Comparison of ENCODE assay signal across 2 cellular contexts in genomic region chr5:56881571-56881970, GRCh38.
TF ChIP-seq lines count a peak whose summit lies in the region.

No MANE protein-coding gene starts in this region.

TF ChIP-seq in HCT116, 20 proteins besides CTCF, POLR2A, EP300 and RAD21:
- no peak for TF ChIP-seq SIN3A (IDR thresholded peaks at IDR 0.05; ENCODE audit: low read depth)
- TF ChIP-seq SP1 (IDR thresholded peaks at IDR 0.05; ENCODE audit: low read depth), result no peak
- TF ChIP-seq YY1 (IDR thresholded peaks at IDR 0.05; ENCODE audit: extremely low read depth, insufficient replicate concordance, low read depth, low read length), result no peak
- no peak for TF ChIP-seq EGR1 (IDR thresholded peaks at IDR 0.05; ENCODE audit: low read depth)
- no peak for TF ChIP-seq CBX3 (IDR thresholded peaks at IDR 0.05; ENCODE audit: low read depth)
TF ChIP-seq in HCT116: peak in this region for 0.

TF ChIP-seq in GM12878, 131 proteins besides CTCF, POLR2A, EP300 and RAD21:
- no peak for TF ChIP-seq CEBPZ (IDR thresholded peaks at IDR 0.05; ENCODE audit: low read depth, low read length)
- no peak for TF ChIP-seq EZH2 (IDR thresholded peaks at IDR 0.05; ENCODE audit: borderline replicate concordance, control insufficient read depth, low read depth, low read length)
- TF ChIP-seq NFXL1 (IDR thresholded peaks at IDR 0.05; ENCODE audit: borderline replicate concordance), result no peak
- TF ChIP-seq SREBF2 (IDR thresholded peaks at IDR 0.05; ENCODE audit: low read length), result no peak
- TF ChIP-seq TCF3 (IDR thresholded peaks at IDR 0.05; ENCODE audit: borderline replicate concordance, insufficient read depth, low read depth, low read length), result no peak
- TF ChIP-seq NRF1 (conservative IDR thresholded peaks at IDR 0.05; ENCODE audit: low read depth, low read length), result no peak
- TF ChIP-seq, protein P1, sequence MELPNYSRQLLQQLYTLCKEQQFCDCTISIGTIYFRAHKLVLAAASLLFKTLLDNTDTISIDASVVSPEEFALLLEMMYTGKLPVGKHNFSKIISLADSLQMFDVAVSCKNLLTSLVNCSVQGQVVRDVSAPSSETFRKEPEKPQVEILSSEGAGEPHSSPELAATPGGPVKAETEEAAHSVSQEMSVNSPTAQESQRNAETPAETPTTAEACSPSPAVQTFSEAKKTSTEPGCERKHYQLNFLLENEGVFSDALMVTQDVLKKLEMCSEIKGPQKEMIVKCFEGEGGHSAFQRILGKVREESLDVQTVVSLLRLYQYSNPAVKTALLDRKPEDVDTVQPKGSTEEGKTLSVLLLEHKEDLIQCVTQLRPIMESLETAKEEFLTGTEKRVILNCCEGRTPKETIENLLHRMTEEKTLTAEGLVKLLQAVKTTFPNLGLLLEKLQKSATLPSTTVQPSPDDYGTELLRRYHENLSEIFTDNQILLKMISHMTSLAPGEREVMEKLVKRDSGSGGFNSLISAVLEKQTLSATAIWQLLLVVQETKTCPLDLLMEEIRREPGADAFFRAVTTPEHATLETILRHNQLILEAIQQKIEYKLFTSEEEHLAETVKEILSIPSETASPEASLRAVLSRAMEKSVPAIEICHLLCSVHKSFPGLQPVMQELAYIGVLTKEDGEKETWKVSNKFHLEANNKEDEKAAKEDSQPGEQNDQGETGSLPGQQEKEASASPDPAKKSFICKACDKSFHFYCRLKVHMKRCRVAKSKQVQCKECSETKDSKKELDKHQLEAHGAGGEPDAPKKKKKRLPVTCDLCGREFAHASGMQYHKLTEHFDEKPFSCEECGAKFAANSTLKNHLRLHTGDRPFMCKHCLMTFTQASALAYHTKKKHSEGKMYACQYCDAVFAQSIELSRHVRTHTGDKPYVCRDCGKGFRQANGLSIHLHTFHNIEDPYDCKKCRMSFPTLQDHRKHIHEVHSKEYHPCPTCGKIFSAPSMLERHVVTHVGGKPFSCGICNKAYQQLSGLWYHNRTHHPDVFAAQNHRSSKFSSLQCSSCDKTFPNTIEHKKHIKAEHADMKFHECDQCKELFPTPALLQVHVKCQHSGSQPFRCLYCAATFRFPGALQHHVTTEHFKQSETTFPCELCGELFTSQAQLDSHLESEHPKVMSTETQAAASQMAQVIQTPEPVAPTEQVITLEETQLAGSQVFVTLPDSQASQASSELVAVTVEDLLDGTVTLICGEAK (IDR thresholded peaks at IDR 0.05; ENCODE audit: borderline replicate concordance), result no peak
- no peak for TF ChIP-seq RB1 (IDR thresholded peaks at IDR 0.05; ENCODE audit: borderline replicate concordance)
- no peak for TF ChIP-seq RFX5 (IDR thresholded peaks at IDR 0.05; ENCODE audit: low read depth, low read length)
- TF ChIP-seq CREM (IDR thresholded peaks at IDR 0.05; ENCODE audit: low read depth), result no peak
- TF ChIP-seq ATF2 (IDR thresholded peaks at IDR 0.05; ENCODE audit: low read length), result no peak
- TF ChIP-seq NKRF (conservative IDR thresholded peaks at IDR 0.05), result no peak
- TF ChIP-seq ATF7 (IDR thresholded peaks at IDR 0.05; ENCODE audit: low read depth), result no peak
- no peak for TF ChIP-seq KAT2A (conservative IDR thresholded peaks at IDR 0.05; ENCODE audit: control insufficient read depth, low read depth, low read length)
- TF ChIP-seq SMC3 (IDR thresholded peaks at IDR 0.05; ENCODE audit: borderline replicate concordance, low read length), result no peak
- no peak for TF ChIP-seq EGR1 (IDR thresholded peaks at IDR 0.05; ENCODE audit: borderline replicate concordance in 1 of 2, low read depth in 2 of 2, low read length in 2 of 2)
- TF ChIP-seq CBX5 (IDR thresholded peaks at IDR 0.05; ENCODE audit: low read depth), result no peak
- no peak for TF ChIP-seq RCOR1 (conservative IDR thresholded peaks at IDR 0.05; ENCODE audit: low read depth, low read length)
- TF ChIP-seq ELK1 (IDR thresholded peaks at IDR 0.05; ENCODE audit: low read depth, low read length), result no peak
- TF ChIP-seq GABPA (IDR thresholded peaks at IDR 0.05; ENCODE audit: low read depth), result no peak
